1 cellular context compared by ENCODE assay signal in the genomic region with DNA sequence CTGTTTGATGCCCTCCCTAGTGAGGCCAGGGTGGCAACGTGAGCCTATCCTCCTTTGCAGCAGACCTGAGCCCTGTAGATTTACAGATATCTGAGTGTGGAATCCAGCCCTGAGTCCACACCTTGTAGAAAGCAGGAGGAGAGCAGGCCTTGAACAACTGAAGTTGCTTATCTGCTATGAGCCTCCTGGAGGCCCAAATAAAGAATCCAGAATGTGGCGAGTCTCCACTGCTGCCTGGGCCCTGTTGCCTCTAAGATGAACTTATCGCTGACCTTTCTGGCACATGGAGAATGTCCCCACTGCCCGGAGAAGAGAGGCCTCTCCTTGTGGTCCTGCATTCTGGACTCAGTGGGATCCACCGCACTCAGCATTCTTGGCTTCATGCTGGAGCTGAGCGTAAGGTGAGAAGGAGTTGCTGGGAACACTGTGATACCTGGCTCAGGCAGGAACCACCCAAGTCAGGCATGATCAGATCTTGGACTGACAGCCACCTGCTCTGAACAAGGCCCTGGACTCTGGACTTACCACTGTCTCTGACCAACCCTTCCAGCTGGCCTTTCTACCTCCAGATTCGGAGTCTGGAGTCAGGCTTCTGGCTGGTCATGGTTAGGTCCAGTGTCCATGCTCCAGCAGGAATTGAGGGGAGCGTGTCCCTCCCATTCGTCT.
TF ChIP-seq lines count a peak whose summit lies in the region.

No MANE protein-coding gene starts in this region.

TF ChIP-seq in K562, 482 proteins besides CTCF, POLR2A, EP300 and RAD21:
- TF ChIP-seq DPF2 (IDR thresholded peaks at IDR 0.05) (no peak), THRAP3 (IDR thresholded peaks at IDR 0.05; ENCODE audit: borderline replicate concordance) (no peak), MAFG (tag; conservative IDR thresholded peaks at IDR 0.05) (no peak), ZNF232 (CRISPR knock-in tag; IDR thresholded peaks at IDR 0.05) (no peak), ELF2 (CRISPR knock-in tag; IDR thresholded peaks at IDR 0.05) (no peak), ZNF212 (CRISPR knock-in tag; IDR thresholded peaks at IDR 0.05) (no peak), U2AF2 (optimal IDR thresholded peaks at IDR 0.05; ENCODE audit: low read depth, low read length) (no peak), NCOA6 (IDR thresholded peaks at IDR 0.05) (no peak), FOS (IDR thresholded peaks at IDR 0.05; ENCODE audit: extremely low read depth, insufficient read length) (no peak), POLR2AphosphoS5 (IDR thresholded peaks at IDR 0.05; ENCODE audit: control insufficient read depth, insufficient read depth, low read depth, low read length) (no peak), NBN (IDR thresholded peaks at IDR 0.05; ENCODE audit: low read depth) (no peak)
- TF ChIP-seq, protein P1, sequence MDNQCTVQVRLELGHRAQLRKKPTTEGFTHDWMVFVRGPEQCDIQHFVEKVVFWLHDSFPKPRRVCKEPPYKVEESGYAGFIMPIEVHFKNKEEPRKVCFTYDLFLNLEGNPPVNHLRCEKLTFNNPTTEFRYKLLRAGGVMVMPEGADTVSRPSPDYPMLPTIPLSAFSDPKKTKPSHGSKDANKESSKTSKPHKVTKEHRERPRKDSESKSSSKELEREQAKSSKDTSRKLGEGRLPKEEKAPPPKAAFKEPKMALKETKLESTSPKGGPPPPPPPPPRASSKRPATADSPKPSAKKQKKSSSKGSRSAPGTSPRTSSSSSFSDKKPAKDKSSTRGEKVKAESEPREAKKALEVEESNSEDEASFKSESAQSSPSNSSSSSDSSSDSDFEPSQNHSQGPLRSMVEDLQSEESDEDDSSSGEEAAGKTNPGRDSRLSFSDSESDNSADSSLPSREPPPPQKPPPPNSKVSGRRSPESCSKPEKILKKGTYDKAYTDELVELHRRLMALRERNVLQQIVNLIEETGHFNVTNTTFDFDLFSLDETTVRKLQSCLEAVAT (IDR thresholded peaks at IDR 0.05) = no peak
- TF ChIP-seq, protein P2, sequence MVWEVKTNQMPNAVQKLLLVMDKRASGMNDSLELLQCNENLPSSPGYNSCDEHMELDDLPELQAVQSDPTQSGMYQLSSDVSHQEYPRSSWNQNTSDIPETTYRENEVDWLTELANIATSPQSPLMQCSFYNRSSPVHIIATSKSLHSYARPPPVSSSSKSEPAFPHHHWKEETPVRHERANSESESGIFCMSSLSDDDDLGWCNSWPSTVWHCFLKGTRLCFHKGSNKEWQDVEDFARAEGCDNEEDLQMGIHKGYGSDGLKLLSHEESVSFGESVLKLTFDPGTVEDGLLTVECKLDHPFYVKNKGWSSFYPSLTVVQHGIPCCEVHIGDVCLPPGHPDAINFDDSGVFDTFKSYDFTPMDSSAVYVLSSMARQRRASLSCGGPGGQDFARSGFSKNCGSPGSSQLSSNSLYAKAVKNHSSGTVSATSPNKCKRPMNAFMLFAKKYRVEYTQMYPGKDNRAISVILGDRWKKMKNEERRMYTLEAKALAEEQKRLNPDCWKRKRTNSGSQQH (CRISPR knock-in tag; IDR thresholded peaks at IDR 0.05) = no peak
